In the genomic region with DNA sequence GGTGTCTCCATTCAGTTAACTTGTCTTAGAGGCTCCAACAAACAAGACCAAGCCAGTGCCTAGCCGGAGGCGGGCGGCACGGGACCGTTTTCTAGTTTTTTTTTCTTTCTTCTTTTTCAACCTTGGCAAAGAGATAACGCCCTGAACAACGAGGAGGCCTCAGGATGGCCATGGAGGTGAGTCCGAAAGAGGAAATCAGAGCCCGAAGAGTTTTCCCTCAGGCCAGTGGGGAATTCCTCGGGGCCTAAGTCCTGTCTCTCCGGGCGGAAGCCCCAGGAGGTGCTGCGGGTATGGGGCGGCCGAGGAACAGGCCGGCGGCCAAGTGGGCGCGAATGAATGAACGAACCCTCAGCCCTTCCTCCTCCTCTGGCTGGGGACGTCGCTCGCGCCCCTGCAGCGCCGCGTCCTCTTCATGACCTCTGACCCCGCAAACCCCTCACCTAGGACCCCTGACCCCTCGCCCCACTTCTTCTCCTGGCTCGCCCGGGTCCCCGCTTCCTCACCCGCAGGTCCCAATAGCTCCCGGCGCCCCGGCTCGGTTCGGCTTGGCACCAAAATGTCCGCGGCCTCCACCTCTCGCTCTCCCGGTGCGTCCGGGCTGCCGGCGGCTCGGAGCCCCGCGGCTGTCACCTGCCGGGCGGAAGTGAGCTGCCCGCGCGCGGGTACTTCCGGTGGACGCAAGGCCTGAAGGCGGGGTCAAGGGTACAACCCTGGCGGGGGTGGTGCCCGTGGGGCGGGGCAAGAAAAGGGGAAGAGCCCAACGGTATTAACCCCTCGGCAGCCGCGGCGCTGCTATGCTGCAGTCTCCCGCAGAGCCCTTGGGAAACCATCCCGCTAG, we compare ENCODE assay signal across 1 cellular context.
TF ChIP-seq lines count a peak whose summit lies in the region.

AP1B1 (minus strand) TSS at position 650 of the 838 bp plus-strand sequence. CDS start 21,327 bp downstream, outside the sequence.

TF ChIP-seq in SK-N-SH, 30 proteins besides CTCF, POLR2A, EP300 and RAD21 (continued from another document):
- TF ChIP-seq POLR2AphosphoS5 (IDR thresholded peaks at IDR 0.05; ENCODE audit: low read depth, low read length): peak; percentile 52
